Comparison of ENCODE assay signal across 12 cellular contexts in the genomic region with DNA sequence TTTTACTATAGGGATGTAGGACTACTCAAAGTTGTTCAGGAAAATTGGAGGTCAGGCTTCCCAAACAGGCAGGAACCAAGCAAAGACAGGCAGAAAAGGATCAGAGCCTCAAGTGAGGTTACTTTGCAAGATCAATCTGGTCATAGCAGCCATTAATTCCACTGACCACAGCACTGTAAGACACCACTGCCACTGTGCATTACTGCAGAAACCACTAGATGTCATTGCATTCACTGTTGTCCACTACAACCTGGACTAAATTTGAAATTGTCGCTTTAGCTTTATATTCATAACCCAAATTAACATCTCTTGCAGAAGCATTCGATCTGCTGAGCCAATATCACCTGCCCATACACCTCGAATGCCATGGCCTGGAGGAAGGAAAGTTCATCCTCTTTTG.
DNase-seq lines count a peak whose midpoint lies in the region; ATAC-seq and TF ChIP-seq lines count a peak whose summit lies in the region.
"Had no signal": no experiment of that assay in that cellular context is flagged by ENCODE, and none has a peak within 500 bp of the region (broad histone marks: within the 10 kb centered on the region; RNA-seq: fewer than 3 reads in every experiment).

No MANE protein-coding gene starts in this region.

- no peaks in the 10 kb centered on the region for H3K9me3 Mint-ChIP-seq in Calu3 (ENCODE audit: low read depth, unreplicated experiment)
- peaks cover 0 to 2% (median 0%) of the 10 kb centered on the region in 8 donors for H3K9me3 Mint-ChIP-seq in CD4-positive, alpha-beta memory T cell

- DNase-seq in Calu3 (peak; percentile 23), RPMI8226 (peak; percentile 4), kidney tubule cell (ENCODE audit: low spot score) (peak; percentile 26), DMS79 (lab: John Stamatoyannopoulos, UW) (no peak), NCI-H1417 treated with DMSO at 0.1 percent for 48 hours (lab: John Stamatoyannopoulos, UW) (no peak)
- DNase-seq in CD4-positive, alpha-beta memory T cell = no peak
- DNase-seq: activated CD4-positive, alpha-beta T cell treated with anti-CD3 and anti-CD28 coated beads, Interleukin-2, amount 50 U/mL, for 48 hours; NCI-H774 had no signal

- H3K4me3 ChIP-seq in CD4-positive, alpha-beta memory T cell (ENCODE audit: low read length in 2 of 2) = no peak overlapping the region
- H3K4me3 ChIP-seq: ascending aorta, gastroesophageal sphincter had no signal

- no peaks in the 10 kb centered on the region for H3K27me3 ChIP-seq in CD4-positive, alpha-beta memory T cell (ENCODE audit: insufficient read depth, low read length)
- H3K27me3 ChIP-seq: ascending aorta, gastroesophageal sphincter had no signal

- H3K27ac Mint-ChIP-seq in Calu3 (ENCODE audit: unreplicated experiment) = no peak overlapping the region
- H3K27ac Mint-ChIP-seq in CD4-positive, alpha-beta memory T cell = no peak overlapping the region

- POLR2A ChIA-PET in CD4-positive, alpha-beta memory T cell (lab: Charles Lee; ENCODE audit: partially characterized antibody) = no interaction called here

- ATAC-seq in GM21786 (IDR thresholded peaks at IDR 0.05; ENCODE audit: unreplicated experiment) (peak; percentile 41), GM19023 (IDR thresholded peaks at IDR 0.05; ENCODE audit: unreplicated experiment) (no peak)
- ATAC-seq: gastroesophageal sphincter had no signal

- intact Hi-C loops in Calu3 (cut with micrococcal nuclease; ENCODE audit: unreplicated experiment) = loop anchor here (1.0 to 10.0 kb wide), 3 partner anchors 75 to 663 kb away; partner anchors contain the start of gene UFL1
- intact Hi-C loops in CD4-positive, alpha-beta memory T cell (cut with micrococcal nuclease) = no loop called here

- H3K4me3 Mint-ChIP-seq in Calu3 (ENCODE audit: low read depth, unreplicated experiment) = no peak overlapping the region
- no peak overlapping the region for H3K4me3 Mint-ChIP-seq in CD4-positive, alpha-beta memory T cell

- H3K9me3 ChIP-seq in CD4-positive, alpha-beta memory T cell (ENCODE audit: control insufficient read depth in 1 of 2, low read length in 2 of 2) = no peaks in the 10 kb centered on the region
- H3K9me3 ChIP-seq: ascending aorta, gastroesophageal sphincter had no signal

- no peaks in the 10 kb centered on the region for H3K4me1 ChIP-seq in CD4-positive, alpha-beta memory T cell (ENCODE audit: insufficient read depth, low read length)
- H3K4me1 ChIP-seq: ascending aorta had no signal

- H3K4me1 Mint-ChIP-seq in Calu3 (ENCODE audit: low read depth, unreplicated experiment) = peaks cover 9% of the 10 kb centered on the region
- peaks cover 0 to 5% (median 2%) of the 10 kb centered on the region in 4 donors for H3K4me1 Mint-ChIP-seq in CD4-positive, alpha-beta memory T cell

- H3K27ac ChIP-seq in CD4-positive, alpha-beta memory T cell (ENCODE audit: low read depth, low read length) = no peak overlapping the region
- H3K27ac ChIP-seq: ascending aorta, gastroesophageal sphincter had no signal

- BruUV-seq in Calu3 (replicated peaks; lab: Mats Ljungman, UMichigan) = no TSS peak

- CTCF ChIA-PET in Calu3 (lab: Charles Lee) = interaction anchor here (1.1 kb wide), 1 partner anchor 127 kb away, joined by 3 read pairs; no protein-coding TSS in a partner anchor
- CTCF ChIA-PET in CD4-positive, alpha-beta memory T cell (lab: Charles Lee; ENCODE audit: partially characterized antibody) = no interaction called here

- no peak for TF ChIP-seq CTCF in Calu3 (IDR thresholded peaks at IDR 0.05; ENCODE audit: unreplicated experiment)

- H3K36me3 ChIP-seq in CD4-positive, alpha-beta memory T cell (ENCODE audit: insufficient read depth, low read length) = no peaks in the 10 kb centered on the region
- H3K36me3 ChIP-seq: ascending aorta, gastroesophageal sphincter had no signal

- H3K27me3 Mint-ChIP-seq in Calu3 (ENCODE audit: unreplicated experiment) = no peaks in the 10 kb centered on the region
- H3K27me3 Mint-ChIP-seq in CD4-positive, alpha-beta memory T cell = peaks cover 5% of the 10 kb centered on the region in 2 donors

- H3K36me3 Mint-ChIP-seq in Calu3 (ENCODE audit: insufficient read depth, unreplicated experiment) = no peaks in the 10 kb centered on the region
- no peaks in the 10 kb centered on the region for H3K36me3 Mint-ChIP-seq in CD4-positive, alpha-beta memory T cell

Comparison
In these comparisons a context has a peak if more than half of its experiments do, and no peak if none do; other contexts are left out.
1. DNase-seq: peak in Calu3 (single experiment), RPMI8226 (single experiment) and kidney tubule cell (single experiment); none in DMS79 (single experiment), NCI-H1417 treated with DMSO at 0.1 percent for 48 hours (single experiment) and CD4-positive, alpha-beta memory T cell (0 of 5).